In genomic region chr10:125048101-125048864, GRCh38 we compare ENCODE assay signal across 1 cellular context.
TF ChIP-seq lines count a peak whose summit lies in the region.

No MANE protein-coding gene starts in this region.

TF ChIP-seq in HepG2, 621 proteins besides CTCF, POLR2A, EP300 and RAD21 (continued from another document and continues in another):
- no peak for TF ChIP-seq E2F2 (CRISPR knock-in tag; IDR thresholded peaks at IDR 0.05; ENCODE audit: borderline replicate concordance)
- TF ChIP-seq GABPB1 (CRISPR knock-in tag; IDR thresholded peaks at IDR 0.05): peak; percentile 44
- TF ChIP-seq ZSCAN29 (CRISPR knock-in tag; conservative IDR thresholded peaks at IDR 0.05): no peak
- no peak for TF ChIP-seq ZNF44 (CRISPR knock-in tag; IDR thresholded peaks at IDR 0.05)
- no peak for TF ChIP-seq ATF3 (CRISPR knock-in tag; IDR thresholded peaks at IDR 0.05)
- no peak for TF ChIP-seq ZNF160 (CRISPR knock-in tag; IDR thresholded peaks at IDR 0.05)
- no peak for TF ChIP-seq ATRX (CRISPR knock-in tag; IDR thresholded peaks at IDR 0.05; ENCODE audit: borderline replicate concordance)
- no peak for TF ChIP-seq SP2 (CRISPR knock-in tag; IDR thresholded peaks at IDR 0.05)
- TF ChIP-seq ARNTL (CRISPR knock-in tag; IDR thresholded peaks at IDR 0.05): no peak
- no peak for TF ChIP-seq SMAD9 (CRISPR knock-in tag; IDR thresholded peaks at IDR 0.05)
- TF ChIP-seq IKZF4 (CRISPR knock-in tag; IDR thresholded peaks at IDR 0.05; ENCODE audit: borderline replicate concordance, low read depth, not compliant biosample characterization): no peak
- no peak for TF ChIP-seq TBX3 (IDR thresholded peaks at IDR 0.05; ENCODE audit: borderline replicate concordance)
- TF ChIP-seq ZNF354B (CRISPR knock-in tag; IDR thresholded peaks at IDR 0.05): no peak
- no peak for TF ChIP-seq NR0B2 (CRISPR knock-in tag; IDR thresholded peaks at IDR 0.05)
- no peak for TF ChIP-seq ZBTB7A (CRISPR knock-in tag; IDR thresholded peaks at IDR 0.05)
- no peak for TF ChIP-seq ZSCAN5A (CRISPR knock-in tag; IDR thresholded peaks at IDR 0.05; ENCODE audit: borderline replicate concordance)
- TF ChIP-seq MTA1 (CRISPR knock-in tag; IDR thresholded peaks at IDR 0.05; ENCODE audit: borderline replicate concordance): no peak
- TF ChIP-seq RBM22 (optimal IDR thresholded peaks at IDR 0.05; ENCODE audit: low read length): no peak
- TF ChIP-seq ZNF629 (CRISPR knock-in tag; conservative IDR thresholded peaks at IDR 0.05): no peak
- TF ChIP-seq HDAC1 (CRISPR knock-in tag; IDR thresholded peaks at IDR 0.05): no peak
- no peak for TF ChIP-seq MTF1 (CRISPR knock-in tag; IDR thresholded peaks at IDR 0.05)
- TF ChIP-seq MED1 (CRISPR knock-in tag; IDR thresholded peaks at IDR 0.05): no peak
- peak; percentile 33; the same call in 1 of the 2 replicates for TF ChIP-seq MAX (IDR thresholded peaks at IDR 0.05)
- TF ChIP-seq ZNF331 (CRISPR knock-in tag; IDR thresholded peaks at IDR 0.05): no peak; the same call in 1 of the 2 replicates
- TF ChIP-seq GZF1 (CRISPR knock-in tag; IDR thresholded peaks at IDR 0.05): no peak
- no peak for TF ChIP-seq SAP130 (CRISPR knock-in tag; IDR thresholded peaks at IDR 0.05; ENCODE audit: low read depth)
- no peak for TF ChIP-seq ZGPAT (CRISPR knock-in tag; IDR thresholded peaks at IDR 0.05)
- no peak for TF ChIP-seq TAF15 (IDR thresholded peaks at IDR 0.05; ENCODE audit: low read depth, low read length, poor library complexity, severe bottlenecking)
- TF ChIP-seq STAG1 (CRISPR knock-in tag; IDR thresholded peaks at IDR 0.05): peak; percentile 81
- TF ChIP-seq CREB1 (IDR thresholded peaks at IDR 0.05): no peak
- TF ChIP-seq CREB1 (CRISPR knock-in tag; IDR thresholded peaks at IDR 0.05): no peak
- no peak for TF ChIP-seq ZBTB37 (CRISPR knock-in tag; IDR thresholded peaks at IDR 0.05)
- no peak for TF ChIP-seq ZNF414 (CRISPR knock-in tag; IDR thresholded peaks at IDR 0.05)
- no peak for TF ChIP-seq ZNF552 (CRISPR knock-in tag; IDR thresholded peaks at IDR 0.05; ENCODE audit: borderline replicate concordance)
- TF ChIP-seq MTERF4 (CRISPR knock-in tag; IDR thresholded peaks at IDR 0.05): no peak
- no peak for TF ChIP-seq RFX3 (CRISPR knock-in tag; IDR thresholded peaks at IDR 0.05)
- peak; percentile 27; the same call in 1 of the 2 replicates for TF ChIP-seq ZNF687 (CRISPR knock-in tag; IDR thresholded peaks at IDR 0.05)
- TF ChIP-seq XRCC5 (optimal IDR thresholded peaks at IDR 0.05; ENCODE audit: low read length): peak; percentile 84
- TF ChIP-seq ZMAT3 (CRISPR knock-in tag; conservative IDR thresholded peaks at IDR 0.05): no peak
- TF ChIP-seq SSRP1 (CRISPR knock-in tag; IDR thresholded peaks at IDR 0.05): no peak
- TF ChIP-seq ASH2L (IDR thresholded peaks at IDR 0.05; ENCODE audit: insufficient read length, low read depth, low read length): no peak
- TF ChIP-seq SMC3 (IDR thresholded peaks at IDR 0.05; ENCODE audit: low read length): peak; percentile 18; the same call in 1 of the 2 replicates
- TF ChIP-seq PRDM4 (CRISPR knock-in tag; IDR thresholded peaks at IDR 0.05; ENCODE audit: borderline replicate concordance): no peak
- peak; percentile 9 for TF ChIP-seq YY1 (IDR thresholded peaks at IDR 0.05; ENCODE audit: insufficient read depth, insufficient replicate concordance, low read depth, low read length)
- TF ChIP-seq PAX8 (CRISPR knock-in tag; IDR thresholded peaks at IDR 0.05; ENCODE audit: borderline replicate concordance): no peak
- TF ChIP-seq MTA3 (CRISPR knock-in tag; IDR thresholded peaks at IDR 0.05): no peak
- TF ChIP-seq ZNF569 (CRISPR knock-in tag; IDR thresholded peaks at IDR 0.05; ENCODE audit: borderline replicate concordance): no peak
- TF ChIP-seq ZNF549 (CRISPR knock-in tag; IDR thresholded peaks at IDR 0.05): no peak
- TF ChIP-seq MAFF (IDR thresholded peaks at IDR 0.05; ENCODE audit: low read depth, low read length): no peak
- peak; percentile 8 for TF ChIP-seq ZFP36 (IDR thresholded peaks at IDR 0.05; ENCODE audit: borderline replicate concordance, low read depth, low read length, partially characterized antibody)
- TF ChIP-seq KDM2A (CRISPR knock-in tag; IDR thresholded peaks at IDR 0.05; ENCODE audit: borderline replicate concordance, low read depth): peak; percentile 49; the same call in 1 of the 2 replicates
- TF ChIP-seq MBNL3 (CRISPR knock-in tag; conservative IDR thresholded peaks at IDR 0.05): no peak
